15 cellular contexts compared by ENCODE assay signal in genomic region chr18:21747268-21747667, GRCh38. TPM values are rescaled to one million over a fixed set of nuclear protein-coding genes. Genes with fewer than 3 reads are reported as not detected.
DNase-seq lines count a peak whose midpoint lies in the region; ATAC-seq and TF ChIP-seq lines count a peak whose summit lies in the region.
"Had no signal": no experiment of that assay in that cellular context is flagged by ENCODE, and none has a peak within 500 bp of the region (broad histone marks: within the 10 kb centered on the region; RNA-seq: fewer than 3 reads in every experiment).

No MANE protein-coding gene starts in this region.

- ATAC-seq in HG02870 (IDR thresholded peaks at IDR 0.05; ENCODE audit: unreplicated experiment) (no peak), body of pancreas (no peak)
- ATAC-seq: mucosa of descending colon, Panc1, sciatic nerve had no signal

- H3K4me1 ChIP-seq in A673 (ENCODE audit: insufficient read depth, low read length, poor library complexity, severe bottlenecking) = peaks cover 30% of the 10 kb centered on the region
- H3K4me1 ChIP-seq in CD8-positive, alpha-beta memory T cell (ENCODE audit: insufficient read depth, low read length) = peaks cover 30% of the 10 kb centered on the region
- peaks cover 31% of the 10 kb centered on the region for H3K4me1 ChIP-seq in iPS-18a (ENCODE audit: control insufficient read depth, low read depth, low read length)
- H3K4me1 ChIP-seq in body of pancreas = peaks cover 24% of the 10 kb centered on the region

- H3K9ac ChIP-seq in SK-N-MC (ENCODE audit: insufficient read length) (peak overlapping the region; percentile 30), iPS-18a (ENCODE audit: low read length) (no peak overlapping the region)

- H3K27me3 Mint-ChIP-seq in CD8-positive, alpha-beta memory T cell = no peaks in the 10 kb centered on the region

- H3K9me3 ChIP-seq in A673 (ENCODE audit: low read depth, low read length, poor library complexity, severe bottlenecking) (no peaks in the 10 kb centered on the region), SK-N-MC (ENCODE audit: low read depth, low read length) (no peaks in the 10 kb centered on the region), iPS-18a (ENCODE audit: control insufficient read depth, low read depth, low read length) (no peaks in the 10 kb centered on the region), body of pancreas (no peaks in the 10 kb centered on the region)
- no peaks in the 10 kb centered on the region for H3K9me3 ChIP-seq in CD8-positive, alpha-beta memory T cell (ENCODE audit: low read length)
- H3K9me3 ChIP-seq: mucosa of descending colon had no signal

- POLR2A ChIA-PET in A673 (lab: Charles Lee; ENCODE audit: low non-redundant PET) = interaction anchor here (0.6 kb wide), 1 partner anchor 107 kb away, joined by 4 read pairs; no protein-coding TSS in a partner anchor
- POLR2A ChIA-PET in CD8-positive, alpha-beta memory T cell (lab: Charles Lee) = no interaction called here

- H3K36me3 ChIP-seq in A673 (ENCODE audit: insufficient read depth, low read length, poor library complexity, severe bottlenecking) (no peaks in the 10 kb centered on the region), SK-N-MC (ENCODE audit: insufficient read depth, low read length) (no peaks in the 10 kb centered on the region), iPS-18a (ENCODE audit: control insufficient read depth, low read depth, low read length) (no peaks in the 10 kb centered on the region), body of pancreas (replicated peaks in 1 of 2; ENCODE audit: insufficient read depth in 1 of 2, low read depth in 2 of 2) (no peaks in the 10 kb centered on the region)
- H3K36me3 ChIP-seq in CD8-positive, alpha-beta memory T cell (ENCODE audit: insufficient read depth, low read length) = no peaks in the 10 kb centered on the region
- H3K36me3 ChIP-seq: cardiac muscle cell had no signal

- peaks cover 0 to 2% (median 0%) of the 10 kb centered on the region in 3 donors for H3K36me3 Mint-ChIP-seq in CD8-positive, alpha-beta memory T cell

- no peak for TF ChIP-seq CTCF in A673 (conservative IDR thresholded peaks at IDR 0.05; ENCODE audit: low read depth, low read length)
- no peak for TF ChIP-seq CTCF in body of pancreas (IDR thresholded peaks at IDR 0.05)

- H3K4me1 Mint-ChIP-seq in CD8-positive, alpha-beta memory T cell = peaks cover 49 to 73% (median 70%) of the 10 kb centered on the region in 3 donors

- no peak for TF ChIP-seq POLR2A in body of pancreas (IDR thresholded peaks at IDR 0.05)

- CTCF ChIA-PET in A673 (lab: Charles Lee) = no interaction called here
- CTCF ChIA-PET in CD8-positive, alpha-beta memory T cell (lab: Charles Lee) = interaction anchor here (0.9 to 1.0 kb wide), 2 partner anchors 16 to 146 kb away, joined by 3 read pairs; partner anchors contain the start of gene ESCO1

- no peaks in the 10 kb centered on the region for H3K27me3 ChIP-seq in A673 (replicated peaks; ENCODE audit: insufficient read depth, low read depth, low read length, poor library complexity)
- H3K27me3 ChIP-seq in CD8-positive, alpha-beta memory T cell (ENCODE audit: insufficient read depth, low read length, poor library complexity, severe bottlenecking) = no peaks in the 10 kb centered on the region
- no peaks in the 10 kb centered on the region for H3K27me3 ChIP-seq in iPS-18a (ENCODE audit: control insufficient read depth, insufficient read depth, low read length)
- no peaks in the 10 kb centered on the region for H3K27me3 ChIP-seq in body of pancreas
- H3K27me3 ChIP-seq: cardiac muscle cell had no signal

- H3K4me3 ChIP-seq in A673 (ENCODE audit: low read depth, low read length, poor library complexity, severe bottlenecking) (no peak overlapping the region), SK-N-MC (no peak overlapping the region), iPS-18a (ENCODE audit: low read length) (no peak overlapping the region), body of pancreas (no peak overlapping the region)
- H3K4me3 ChIP-seq in CD8-positive, alpha-beta memory T cell (ENCODE audit: low read length) = no peak overlapping the region
- H3K4me3 ChIP-seq: cardiac muscle cell, mucosa of descending colon had no signal

- WGBS in body of pancreas, 2 donors = 9 to 25% methylated on average over 2 of the region's 2 CpGs

- no peak overlapping the region for H3K4me3 Mint-ChIP-seq in CD8-positive, alpha-beta memory T cell

- no peak for DNase-seq in A673 (ENCODE audit: low spot score)
- no peak for DNase-seq in CD8-positive, alpha-beta memory T cell
- no peak for DNase-seq in SK-N-MC (ENCODE audit: low read depth, low spot score)
- DNase-seq in NCI-H2196 treated with DMSO at 0.1 percent for 48 hours (lab: John Stamatoyannopoulos, UW; ENCODE audit: unreplicated experiment) = no peak
- no peak for DNase-seq in GF-D8 (lab: John Stamatoyannopoulos, UW)
- no peak for DNase-seq in body of pancreas
- DNase-seq: activated naive CD4-positive, alpha-beta T cell; DMS 273 treated with DMSO at 0.1 percent for 48 hours; mucosa of descending colon; stimulated activated CD4-positive, alpha-beta T cell treated with anti-CD3 and anti-CD28 coated beads, Interleukin-2, amount 100 ng/mL, for 24 hours had no signal

- intact Hi-C loops in A673 (cut with micrococcal nuclease; ENCODE audit: unreplicated experiment) = loop anchor here (10.0 kb wide), 1 partner anchor 132 kb away; the partner anchor contains the start of gene SNRPD1
- intact Hi-C loops in body of pancreas (cut with DNase I) = no loop called here

- peak overlapping the region in 5 of 8 donors; percentile 1 to 68 (median 33) for H3K27ac Mint-ChIP-seq in CD8-positive, alpha-beta memory T cell

- H3K9me3 Mint-ChIP-seq in CD8-positive, alpha-beta memory T cell = no peaks in the 10 kb centered on the region

- no TSS peak for BruUV-seq in A673 (replicated peaks; lab: Mats Ljungman, UMichigan)

- H3K27ac ChIP-seq in A673 (ENCODE audit: low read depth, low read length, poor library complexity, severe bottlenecking) (peak overlapping the region; percentile 26), SK-N-MC (no peak overlapping the region), iPS-18a (ENCODE audit: low read length) (peak overlapping the region; percentile 30), body of pancreas (no peak overlapping the region)
- H3K27ac ChIP-seq in CD8-positive, alpha-beta memory T cell (ENCODE audit: low read depth, low read length) = no peak overlapping the region
- H3K27ac ChIP-seq: cardiac muscle cell had no signal

RNA-seq across cellular contexts. Expression of gene MIB1, which starts 6.7 kb away (rescaled TPM):
- 70.5 and 92.7 TPM in 2 replicates for total RNA-seq in A673 (2021)
- total RNA-seq in CD8-positive, alpha-beta memory T cell = 10 to 100 TPM; 45.8 to 47.0 TPM
- 3.8 TPM for polyA plus RNA-seq in CD8-positive, alpha-beta memory T cell
- 10 to 100 TPM; 13.8 to 18.7 TPM for total RNA-seq in body of pancreas

RNA-seq across cellular contexts. Expression of gene ABHD3, which starts 42.7 kb away (rescaled TPM):
- total RNA-seq in A673 (2021) = 45.4 and 47.5 TPM in 2 replicates
- 10 to 100 TPM; 30.0 to 31.3 TPM for total RNA-seq in CD8-positive, alpha-beta memory T cell
- polyA plus RNA-seq in CD8-positive, alpha-beta memory T cell = 30.6 TPM
- 10 to 100 TPM in 1 of 2 donors, 1 to 10 TPM in 1; 1.6 to 19.2 TPM for total RNA-seq in body of pancreas

Comparison
In these comparisons a context has a peak if more than half of its experiments do, and no peak if none do; other contexts are left out.
1. H3K27ac ChIP-seq: peak in A673 (single experiment) and iPS-18a (single experiment); none in CD8-positive, alpha-beta memory T cell (single experiment), SK-N-MC (single experiment) and body of pancreas (0 of 4).